8 cellular contexts compared by ENCODE assay signal in the genomic region with DNA sequence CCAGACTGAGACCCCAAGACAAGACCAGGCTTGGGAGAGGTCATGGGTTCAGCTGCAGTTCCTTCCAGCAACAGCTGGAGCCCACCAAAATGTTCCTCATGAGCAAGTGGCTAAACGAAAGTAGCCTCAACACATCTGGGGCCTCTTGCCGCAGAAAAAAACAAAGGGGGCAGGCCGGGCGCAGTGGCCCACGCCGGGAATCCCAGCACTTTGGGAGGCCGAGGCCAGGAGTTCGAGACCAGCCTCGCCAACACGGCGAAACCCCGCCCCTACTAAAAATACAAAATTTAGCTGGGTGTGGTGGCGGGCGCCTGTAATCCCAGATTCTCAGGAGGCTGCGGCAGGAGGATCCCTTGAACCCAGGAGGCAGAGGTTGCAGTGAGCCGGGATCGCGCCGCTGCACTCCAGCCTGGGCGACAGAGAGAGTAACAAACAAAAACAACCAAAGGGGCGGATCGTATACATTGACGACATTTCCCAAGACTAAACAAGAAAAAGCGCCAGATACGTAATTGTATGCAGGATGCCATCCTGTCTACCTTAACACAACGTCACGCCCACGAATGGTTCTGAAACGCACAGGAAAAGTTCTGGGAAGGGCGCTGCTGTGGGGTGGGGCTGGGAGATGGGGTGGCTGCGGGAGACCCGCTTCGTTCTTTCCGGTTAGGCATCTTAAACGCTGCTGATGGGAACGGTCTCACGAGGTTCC. TPM values are rescaled to one million over a fixed set of nuclear protein-coding genes. Genes with fewer than 3 reads are reported as not detected.
A peak's percentile ranks its signal among the peaks of the same experiment; 100 is the strongest.
DNase-seq lines count a peak whose midpoint lies in the region; ATAC-seq and TF ChIP-seq lines count a peak whose summit lies in the region.

No MANE protein-coding gene starts in this region.

- peak overlapping the region; percentile 56 for H3K4me3 ChIP-seq in CD4-positive, CD25-positive, alpha-beta regulatory T cell (ENCODE audit: low read depth, low read length)
- peak overlapping the region; percentile 86 for H3K4me3 ChIP-seq in ectodermal cell (ENCODE audit: insufficient read depth, low read depth, low read length)

- H3K36me3 Mint-ChIP-seq in CD4-positive, CD25-positive, alpha-beta regulatory T cell = peaks cover 16% of the 10 kb centered on the region
- H3K36me3 Mint-ChIP-seq in nephron progenitor cell (ENCODE audit: low read depth) = peaks cover 32% of the 10 kb centered on the region

- H3K9me3 ChIP-seq in CD4-positive, CD25-positive, alpha-beta regulatory T cell (ENCODE audit: control insufficient read depth in 2 of 2, low read length in 2 of 2) = no peaks in the 10 kb centered on the region
- no peaks in the 10 kb centered on the region for H3K9me3 ChIP-seq in ectodermal cell (ENCODE audit: control insufficient read depth, low read length)

- H3K27ac Mint-ChIP-seq in CD4-positive, CD25-positive, alpha-beta regulatory T cell = peak overlapping the region; percentile 32 to 81 (median 69)
- no peak overlapping the region for H3K27ac Mint-ChIP-seq in nephron progenitor cell

- peak overlapping the region; percentile 65 for H3K27ac ChIP-seq in CD4-positive, CD25-positive, alpha-beta regulatory T cell (ENCODE audit: insufficient read depth, low read length, poor library complexity, severe bottlenecking)
- H3K27ac ChIP-seq in ectodermal cell (ENCODE audit: insufficient read depth, low read depth, low read length, poor library complexity, severe bottlenecking) = no peak overlapping the region

- no peak for TF ChIP-seq CTCF in nephron progenitor cell (IDR thresholded peaks at IDR 0.05)

- H3K4me1 Mint-ChIP-seq in CD4-positive, CD25-positive, alpha-beta regulatory T cell = peaks cover 0 to 29% (median 19%) of the 10 kb centered on the region in 4 donors
- peaks cover 35% of the 10 kb centered on the region for H3K4me1 Mint-ChIP-seq in nephron progenitor cell

- no peaks in the 10 kb centered on the region for H3K27me3 ChIP-seq in CD4-positive, CD25-positive, alpha-beta regulatory T cell (ENCODE audit: control insufficient read depth, insufficient read depth, low read length)
- no peaks in the 10 kb centered on the region for H3K27me3 ChIP-seq in ectodermal cell (ENCODE audit: control insufficient read depth, insufficient read depth, low read length, poor library complexity, severe bottlenecking)

- DNase-seq in CD4-positive, CD25-positive, alpha-beta regulatory T cell = peak in 1 of 3 donors; percentile 14
- peak; percentile 7 for DNase-seq in NCI-H2227 treated with DMSO at 0.1 percent for 48 hours (lab: John Stamatoyannopoulos, UW)
- no peak for DNase-seq in nephron progenitor cell
- no peak for DNase-seq in HuH-7.5 (ENCODE audit: low spot score)
- DNase-seq in islet precursor cell = no peak
- no peak for DNase-seq in DMS114 treated with DMSO at 0.1 percent for 48 hours (lab: John Stamatoyannopoulos, UW; ENCODE audit: unreplicated experiment)

- peaks cover 33% of the 10 kb centered on the region for H3K4me1 ChIP-seq in CD4-positive, CD25-positive, alpha-beta regulatory T cell (ENCODE audit: control insufficient read depth, insufficient read depth, low read length, poor library complexity, severe bottlenecking)
- peaks cover 8% of the 10 kb centered on the region for H3K4me1 ChIP-seq in ectodermal cell (ENCODE audit: control insufficient read depth, insufficient read depth, low read length)

- H3K36me3 ChIP-seq in CD4-positive, CD25-positive, alpha-beta regulatory T cell (ENCODE audit: control insufficient read depth, insufficient read depth, low read length) = peaks cover 9% of the 10 kb centered on the region
- no peaks in the 10 kb centered on the region for H3K36me3 ChIP-seq in ectodermal cell (ENCODE audit: control insufficient read depth, insufficient read depth, low read length)

- peaks cover 0 to 2% (median 0%) of the 10 kb centered on the region in 7 donors for H3K9me3 Mint-ChIP-seq in CD4-positive, CD25-positive, alpha-beta regulatory T cell
- H3K9me3 Mint-ChIP-seq in nephron progenitor cell = no peaks in the 10 kb centered on the region

- peaks cover 4% of the 10 kb centered on the region for H3K27me3 Mint-ChIP-seq in CD4-positive, CD25-positive, alpha-beta regulatory T cell
- H3K27me3 Mint-ChIP-seq in nephron progenitor cell (ENCODE audit: low read depth, poor library complexity) = no peaks in the 10 kb centered on the region

- 60 to 62% methylated on average over 37 of the region's 37 CpGs for WGBS in ectodermal cell, 2 experiments

- no peak for ATAC-seq in CD4-positive, CD25-positive, alpha-beta regulatory T cell (ENCODE audit: low read depth in 2 of 2)
- no peak for ATAC-seq in GM19035 (IDR thresholded peaks at IDR 0.05; ENCODE audit: unreplicated experiment)

- H3K4me3 Mint-ChIP-seq in CD4-positive, CD25-positive, alpha-beta regulatory T cell = peak overlapping the region; percentile 87 to 95 (median 92)
- peak overlapping the region; percentile 87 for H3K4me3 Mint-ChIP-seq in nephron progenitor cell

RNA-seq across cellular contexts. Expression of a gene that starts 1.7 kb away (rescaled TPM):
- 30.3 TPM for total RNA-seq in CD4-positive, CD25-positive, alpha-beta regulatory T cell
- polyA plus RNA-seq in CD4-positive, CD25-positive, alpha-beta regulatory T cell = 1 to 10 TPM; 1.9 to 4.4 (median 2.3) TPM
- 22.8 TPM for polyA plus RNA-seq in ectodermal cell (2013, experiment 1 of 4)
- 19.1 TPM for polyA plus RNA-seq in ectodermal cell (2013, experiment 2 of 4)
- 20.5 TPM for polyA plus RNA-seq in ectodermal cell (2013, experiment 3 of 4)
- polyA plus RNA-seq in ectodermal cell (2013, experiment 4 of 4) = 23.1 TPM

RNA-seq across cellular contexts. Expression of a gene that starts 27.5 kb away (rescaled TPM):
- 86.2 TPM for total RNA-seq in CD4-positive, CD25-positive, alpha-beta regulatory T cell
- polyA plus RNA-seq in CD4-positive, CD25-positive, alpha-beta regulatory T cell = 10 to 100 TPM; 36.5 to 46.5 (median 39.2) TPM
- polyA plus RNA-seq in ectodermal cell (2013, experiment 1 of 4) = 105 TPM
- 89.9 TPM for polyA plus RNA-seq in ectodermal cell (2013, experiment 2 of 4)
- 54.9 TPM for polyA plus RNA-seq in ectodermal cell (2013, experiment 3 of 4)
- polyA plus RNA-seq in ectodermal cell (2013, experiment 4 of 4) = 58.5 TPM

RNA-seq across cellular contexts. Expression of a gene that starts 27.6 kb away (rescaled TPM):
- 63.2 TPM for total RNA-seq in CD4-positive, CD25-positive, alpha-beta regulatory T cell
- polyA plus RNA-seq in CD4-positive, CD25-positive, alpha-beta regulatory T cell = 1 to 10 TPM; 7.8 to 9.9 (median 9.2) TPM
- 89.1 TPM for polyA plus RNA-seq in ectodermal cell (2013, experiment 1 of 4)
- polyA plus RNA-seq in ectodermal cell (2013, experiment 2 of 4) = 79.9 TPM
- polyA plus RNA-seq in ectodermal cell (2013, experiment 3 of 4) = 67.9 TPM
- polyA plus RNA-seq in ectodermal cell (2013, experiment 4 of 4) = 65.1 TPM

RNA-seq across cellular contexts. Expression of a gene that starts 38.0 kb away (rescaled TPM):
- 13.3 TPM for total RNA-seq in CD4-positive, CD25-positive, alpha-beta regulatory T cell
- 1 to 10 TPM in 2 of 4 donors, under 1 TPM in 2; 0.40 to 1.2 (median 0.96) TPM for polyA plus RNA-seq in CD4-positive, CD25-positive, alpha-beta regulatory T cell
- polyA plus RNA-seq in ectodermal cell (2013, experiment 1 of 4) = 21.6 TPM
- 22.3 TPM for polyA plus RNA-seq in ectodermal cell (2013, experiment 2 of 4)
- polyA plus RNA-seq in ectodermal cell (2013, experiment 3 of 4) = 15.7 TPM
- 15.3 TPM for polyA plus RNA-seq in ectodermal cell (2013, experiment 4 of 4)

RNA-seq across cellular contexts. Expression of a gene that starts 44.8 kb away (rescaled TPM):
- total RNA-seq in CD4-positive, CD25-positive, alpha-beta regulatory T cell = 74.4 TPM
- 10 to 100 TPM; 17.7 to 22.7 (median 21.1) TPM for polyA plus RNA-seq in CD4-positive, CD25-positive, alpha-beta regulatory T cell
- polyA plus RNA-seq in ectodermal cell (2013, experiment 1 of 4) = 42.6 TPM
- 50.8 TPM for polyA plus RNA-seq in ectodermal cell (2013, experiment 2 of 4)
- 32.5 TPM for polyA plus RNA-seq in ectodermal cell (2013, experiment 3 of 4)
- 40.2 TPM for polyA plus RNA-seq in ectodermal cell (2013, experiment 4 of 4)
